25 cellular contexts compared by ENCODE assay signal in genomic region chr2:191789791-191790190, GRCh38. TPM values are rescaled to one million over a fixed set of nuclear protein-coding genes. Genes with fewer than 3 reads are reported as not detected.
A peak's percentile ranks its signal among the peaks of the same experiment; 100 is the strongest.
DNase-seq lines count a peak whose midpoint lies in the region; ATAC-seq, FAIRE-seq and TF ChIP-seq lines count a peak whose summit lies in the region.
"Had no signal": no experiment of that assay in that cellular context is flagged by ENCODE, and none has a peak within 500 bp of the region (broad histone marks: within the 10 kb centered on the region; RNA-seq: fewer than 3 reads in every experiment).

No MANE protein-coding gene starts in this region.

- no peak for TF ChIP-seq RAD21 in IMR-90 (IDR thresholded peaks at IDR 0.05; ENCODE audit: low read length)

- H3K27ac ChIP-seq in IMR-90 (ENCODE audit: insufficient read depth, low read length) (no peak overlapping the region), mesenchymal stem cell (ENCODE audit: low read length, poor library complexity, severe bottlenecking) (no peak overlapping the region)

- no peak overlapping the region; the same call in 1 of the 2 replicates for H3K4ac ChIP-seq in IMR-90 (ENCODE audit: low read depth, low read length)
- H3K4ac ChIP-seq in mesenchymal stem cell (ENCODE audit: low read depth in 1 of 2, low read length in 2 of 2) = no peak overlapping the region

- 60% methylated on average over 1 of the region's 4 CpGs; no CpG with 5 or more reads in 1 of the 2 experiments for WGBS in IMR-90 (ENCODE audit: extremely low coverage in 2 of 2, insufficient read length in 1 of 2), 2 experiments
- WGBS in mesenchymal stem cell = 48% methylated on average over 1 of the region's 4 CpGs

- POLR2A ChIA-PET in IMR-90 (lab: Charles Lee; ENCODE audit: unreplicated experiment) = no interaction called here

- H3K27me3 ChIP-seq in IMR-90 (ENCODE audit: control insufficient read depth, insufficient read depth, low read length) (peaks cover 2% of the 10 kb centered on the region; the same call in 1 of the 2 replicates), bronchial epithelial cell (ENCODE audit: control insufficient read depth, insufficient read depth, low read length) (no peaks in the 10 kb centered on the region), mesenchymal stem cell (ENCODE audit: control insufficient read depth in 1 of 2, insufficient read depth in 1 of 2, low read length in 2 of 2) (no peaks in the 10 kb centered on the region)

- peaks cover 4% of the 10 kb centered on the region; the same call in 1 of the 2 replicates for H3K4me1 ChIP-seq in IMR-90 (ENCODE audit: control insufficient read depth, insufficient read depth, low read length)
- no peaks in the 10 kb centered on the region for H3K4me1 ChIP-seq in mesenchymal stem cell (ENCODE audit: control insufficient read depth, insufficient read depth, low read depth, low read length)

- H2AK9ac ChIP-seq in IMR-90 (replicated peaks; ENCODE audit: low read depth, low read length, poor library complexity) = no peak overlapping the region

- no peaks in the 10 kb centered on the region for H3K79me1 ChIP-seq in IMR-90 (ENCODE audit: low read depth in 1 of 2, low read length in 2 of 2)
- no peaks in the 10 kb centered on the region for H3K79me1 ChIP-seq in mesenchymal stem cell (replicated peaks; ENCODE audit: low read length, poor library complexity, severe bottlenecking)

- H4K5ac ChIP-seq in IMR-90 (ENCODE audit: low read depth, low read length) = peak overlapping the region; percentile 64; the same call in 1 of the 2 replicates

- TF ChIP-seq POLR2A in IMR-90 (IDR thresholded peaks at IDR 0.05; ENCODE audit: low read depth, low read length) (no peak), H54 (IDR thresholded peaks at IDR 0.05; ENCODE audit: low read depth, low read length) (no peak)

- H2BK5ac ChIP-seq in IMR-90 (ENCODE audit: low read depth, low read length, poor library complexity, severe bottlenecking) (peak overlapping the region; percentile 64), mesenchymal stem cell (ENCODE audit: low read depth, low read length, poor library complexity, severe bottlenecking) (no peak overlapping the region)

- no peaks in the 10 kb centered on the region for H3K9me1 ChIP-seq in IMR-90 (ENCODE audit: insufficient read depth, low read length)

- dilution Hi-C loops in IMR-90 (cut with HindIII; ENCODE audit: low sequenced_read_pairs, unreplicated experiment) = no loop called here

- in situ Hi-C loops in IMR-90 (cut with MboI; ENCODE audit: low sequenced_read_pairs) = no loop called here

- H3K18ac ChIP-seq in IMR-90 (ENCODE audit: low read depth, low read length) (peak overlapping the region; percentile 80; the same call in 1 of the 2 replicates), mesenchymal stem cell (ENCODE audit: low read depth in 1 of 2, low read length in 2 of 2) (peak overlapping the region in 1 of 2 experiments; percentile 48)

- H2BK120ac ChIP-seq in IMR-90 (ENCODE audit: low read depth, low read length) (no peak overlapping the region), mesenchymal stem cell (ENCODE audit: low read depth, low read length) (no peak overlapping the region)

- H3K4me2 ChIP-seq in IMR-90 (ENCODE audit: low read depth, low read length) = peak overlapping the region; percentile 49; the same call in 1 of the 2 replicates
- H3K4me2 ChIP-seq in mesenchymal stem cell (ENCODE audit: low read length, poor library complexity, severe bottlenecking) = no peak overlapping the region
- H3K4me2 ChIP-seq: GM23338 had no signal

- no peak overlapping the region for H2BK20ac ChIP-seq in IMR-90 (ENCODE audit: low read depth, low read length)

- no peaks in the 10 kb centered on the region for H4K20me1 ChIP-seq in IMR-90 (ENCODE audit: insufficient read depth, low read length)

- CTCF ChIA-PET in IMR-90 (lab: Yijun Ruan, JAX) = no interaction called here

- H4K91ac ChIP-seq in IMR-90 (ENCODE audit: insufficient read depth, low read depth, low read length) = no peak overlapping the region
- no peak overlapping the region for H4K91ac ChIP-seq in mesenchymal stem cell (ENCODE audit: low read length)

- DNase-seq in ELR (ENCODE audit: low read depth) = peak; percentile 32
- DNase-seq in IMR-90 = peak; percentile 71
- DNase-seq in bronchial epithelial cell (ENCODE audit: low read depth) = peak; percentile 60
- peak; percentile 73 for DNase-seq in mesenchymal stem cell
- DNase-seq in NCI-H146 treated with DMSO at 0.1 percent for 48 hours (lab: John Stamatoyannopoulos, UW; ENCODE audit: unreplicated experiment) = no peak
- no peak for DNase-seq in H54 (ENCODE audit: insufficient read length, low spot score)
- DNase-seq: activated CD8-positive, alpha-beta T cell treated with anti-CD3 and anti-CD28 coated beads for 36 hours; activated naive CD4-positive, alpha-beta T cell treated with anti-CD3 and anti-CD28 coated beads for 36 hours; activated T-cell treated with anti-CD3 and anti-CD28 coated beads, Interleukin-2, amount 50 U/mL, for 1 hour; anterior cingulate cortex; CD4-positive, CD25-positive, alpha-beta regulatory T cell; endodermal cell; hippocampal formation; NCI-H1105; NCI-H524; RPMI8226; stimulated activated CD8-positive, alpha-beta memory T cell treated with anti-CD3 and anti-CD28 coated beads, Interleukin-4, amount 100 ng/mL, for 48 hours; T-helper 9 cell had no signal

- ATAC-seq in IMR-90 (ENCODE audit: low read depth) = peak; percentile 61
- no peak for ATAC-seq in GM18873 (IDR thresholded peaks at IDR 0.05; ENCODE audit: low FRiP score, unreplicated experiment)
- no peak for ATAC-seq in HG02938 (IDR thresholded peaks at IDR 0.05; ENCODE audit: unreplicated experiment)
- ATAC-seq: activated CD8-positive, alpha-beta T cell treated with anti-CD3 and anti-CD28 coated beads for 36 hours; GM23338 had no signal

- intact Hi-C loops in IMR-90 (cut with micrococcal nuclease) = loop anchor here (5.0 kb wide), 2 partner anchors 32 to 222 kb away; no protein-coding TSS in a partner anchor

- H3K4me3 ChIP-seq in IMR-90 (ENCODE audit: insufficient read depth, low read depth, low read length) = no peak overlapping the region
- H3K4me3 ChIP-seq in bronchial epithelial cell (ENCODE audit: low read depth, low read length) = no peak overlapping the region
- H3K4me3 ChIP-seq in mesenchymal stem cell (ENCODE audit: insufficient read depth in 1 of 2, low read depth in 1 of 2, low read length in 2 of 2) = no peak overlapping the region
- H3K4me3 ChIP-seq: GM23338, lung had no signal

- no peak for FAIRE-seq in bronchial epithelial cell (lab: Jason Lieb, UNC)
- FAIRE-seq in H54 (lab: Jason Lieb, UNC) = no peak
- FAIRE-seq: colon, keratinocyte, urothelium cell line had no signal

- H3K23ac ChIP-seq in IMR-90 (ENCODE audit: low read depth, low read length) (no peak overlapping the region), mesenchymal stem cell (ENCODE audit: low read length in 2 of 2) (no peak overlapping the region)

- H3K36me3 ChIP-seq in IMR-90 (ENCODE audit: control insufficient read depth, insufficient read depth, low read length) (no peaks in the 10 kb centered on the region), bronchial epithelial cell (ENCODE audit: control insufficient read depth, insufficient read depth, low read length) (no peaks in the 10 kb centered on the region), mesenchymal stem cell (ENCODE audit: control insufficient read depth in 1 of 2, insufficient read depth in 2 of 2, low read depth in 1 of 2, low read length in 2 of 2) (no peaks in the 10 kb centered on the region)

- H3K9me3 ChIP-seq in IMR-90 (ENCODE audit: control insufficient read depth, insufficient read depth, low read length) (no peaks in the 10 kb centered on the region; the same call in 1 of the 2 replicates), mesenchymal stem cell (ENCODE audit: control insufficient read depth, low read length) (no peaks in the 10 kb centered on the region)

- no peak overlapping the region for H3K56ac ChIP-seq in IMR-90 (ENCODE audit: extremely low read depth, insufficient read depth, low read length)

- no peak overlapping the region for H2BK12ac ChIP-seq in mesenchymal stem cell (ENCODE audit: low read length in 2 of 2)

- H2BK15ac ChIP-seq in IMR-90 (ENCODE audit: low read depth, low read length) (peak overlapping the region; percentile 24; the same call in 1 of the 3 replicates), mesenchymal stem cell (ENCODE audit: low read depth, poor library complexity, severe bottlenecking) (no peak overlapping the region)

- H3K14ac ChIP-seq in IMR-90 (replicated peaks; ENCODE audit: low read depth, low read length) = no peak overlapping the region
- H3K14ac ChIP-seq in mesenchymal stem cell (ENCODE audit: low read length in 2 of 2) = no peak overlapping the region

- H2AFZ ChIP-seq in IMR-90 (replicated peaks; ENCODE audit: low read length, poor library complexity) (no peak overlapping the region), mesenchymal stem cell (ENCODE audit: low read depth, low read length) (no peak overlapping the region)
- H2AFZ ChIP-seq: GM23338 had no signal

- H2AK5ac ChIP-seq in IMR-90 (ENCODE audit: low read depth, low read length) (no peak overlapping the region), mesenchymal stem cell (ENCODE audit: low read length, severe bottlenecking) (no peak overlapping the region)

- H4K8ac ChIP-seq in IMR-90 (ENCODE audit: low read depth in 2 of 2, low read length in 2 of 2) (no peak overlapping the region), mesenchymal stem cell (ENCODE audit: low read length) (no peak overlapping the region)

- H3K9ac ChIP-seq in IMR-90 (ENCODE audit: low read depth, low read length) (no peak overlapping the region), mesenchymal stem cell (ENCODE audit: low read length) (no peak overlapping the region)

- TF ChIP-seq CTCF in IMR-90 (conservative IDR thresholded peaks at IDR 0.05; ENCODE audit: low read depth, low read length) (no peak), bronchial epithelial cell (IDR thresholded peaks at IDR 0.05; ENCODE audit: insufficient read depth, low read length, severe bottlenecking) (no peak)

- BruUV-seq in IMR-90 (replicated peaks; lab: Mats Ljungman, UMichigan) = no TSS peak

TF ChIP-seq in IMR-90, 13 proteins besides CTCF, POLR2A, EP300 and RAD21 (continues in another document):
- TF ChIP-seq ELK1 (IDR thresholded peaks at IDR 0.05; ENCODE audit: borderline replicate concordance, low read depth, low read length) = no peak

RNA-seq across cellular contexts. Expression of gene CAVIN2, which starts 57.1 kb away (rescaled TPM):
- total RNA-seq in IMR-90 (2012; rRNA removed) = 11.5 and 12.5 TPM in 2 replicates
- 7.7 and 8.3 TPM in 2 replicates for polyA plus RNA-seq in IMR-90 (2012; rRNA removed)
- 4.0 and 7.0 TPM in 2 replicates for polyA plus RNA-seq in IMR-90 (2012; cell fraction: cytosol; rRNA removed)
- polyA plus RNA-seq in IMR-90 (2012; cell fraction: nucleus; rRNA removed; ENCODE audit: low replicate concordance) = 2.8 and 3.3 TPM in 2 replicates
- 2.8 and 3.7 TPM in 2 replicates for total RNA-seq in bronchial epithelial cell
- polyA plus RNA-seq in mesenchymal stem cell (2013, experiment 1 of 2) = 8.7 TPM
- 8.5 TPM for polyA plus RNA-seq in mesenchymal stem cell (2013, experiment 2 of 2)
- total RNA-seq: activated CD8-positive, alpha-beta T cell treated with anti-CD3 and anti-CD28 coated beads for 36 hours; activated naive CD4-positive, alpha-beta T cell treated with anti-CD3 and anti-CD28 coated beads for 36 hours; endodermal cell had no signal
- polyA plus RNA-seq: CD4-positive, CD25-positive, alpha-beta regulatory T cell had no signal

Comparison
In these comparisons a context has a peak if more than half of its experiments do, and no peak if none do; other contexts are left out.
1. DNase-seq: peak in ELR (single experiment), IMR-90 (single experiment), bronchial epithelial cell (single experiment) and mesenchymal stem cell (single experiment); none in NCI-H146 treated with DMSO at 0.1 percent for 48 hours (single experiment) and H54 (single experiment).